ENCODE assay signal across 7 cellular contexts in the genomic region with DNA sequence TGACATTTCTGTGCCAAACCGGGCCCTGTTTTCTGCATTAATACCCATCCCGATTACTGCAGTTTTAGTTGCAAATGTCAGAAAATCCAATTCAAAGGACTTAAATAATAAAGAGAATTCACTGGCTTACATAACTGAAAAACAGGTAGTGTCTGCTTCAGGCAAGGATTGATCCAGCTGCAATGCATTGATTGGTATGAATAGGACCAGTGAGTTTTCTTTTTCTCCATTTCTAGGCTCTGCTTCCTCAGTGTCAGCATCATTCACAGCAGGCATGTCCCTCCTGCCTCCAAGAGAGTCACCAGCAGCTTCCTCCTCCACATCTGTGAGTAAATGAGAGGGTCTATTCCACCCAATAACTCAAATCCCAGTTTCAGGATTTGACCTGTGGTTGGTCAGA. TPM values are rescaled to one million over a fixed set of nuclear protein-coding genes. Genes with fewer than 3 reads are reported as not detected.
"Had no signal": no experiment of that assay in that cellular context is flagged by ENCODE, and none has a peak within 500 bp of the region (broad histone marks: within the 10 kb centered on the region; RNA-seq: fewer than 3 reads in every experiment).

No MANE protein-coding gene starts in this region.

- H3K4me1 Mint-ChIP-seq: IgD-negative memory B cell had no signal

- H3K4me3 Mint-ChIP-seq: IgD-negative memory B cell had no signal

- H3K9ac ChIP-seq: KMS-11 had no signal

- H3K27ac Mint-ChIP-seq: IgD-negative memory B cell had no signal

- FAIRE-seq: HTR-8/SVneo had no signal

- H3K27ac ChIP-seq: HL-60, KMS-11 had no signal

- H3K4me2 ChIP-seq: KMS-11 had no signal

- H3K9me3 Mint-ChIP-seq: IgD-negative memory B cell had no signal

- DNase-seq: IMR-90, KBM-7, KG1 had no signal

RNA-seq across cellular contexts. Expression of gene ACTL8, which starts 33.7 kb away (rescaled TPM):
- polyA plus RNA-seq: IgD-negative memory B cell had no signal
